14 cellular contexts compared by ENCODE assay signal in the genomic region with DNA sequence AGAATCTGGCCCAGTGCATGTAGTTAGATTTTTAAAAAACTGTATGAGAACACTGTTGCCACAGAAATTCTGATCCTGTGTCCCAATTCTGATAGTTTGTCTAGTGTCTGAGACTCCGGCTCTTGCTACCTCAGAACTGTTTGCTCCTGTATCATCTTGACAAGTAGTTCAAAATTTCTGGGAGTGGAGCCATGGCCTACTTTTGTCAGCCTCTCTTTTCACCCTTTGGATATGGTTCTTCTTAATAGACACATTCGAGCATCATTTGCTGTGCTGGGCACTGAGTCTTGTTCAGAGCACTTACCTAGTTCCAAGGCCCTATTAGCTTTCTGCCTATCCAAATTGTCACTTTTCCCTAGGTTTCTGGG. TPM values are rescaled to one million over a fixed set of nuclear protein-coding genes. Genes with fewer than 3 reads are reported as not detected.
DNase-seq lines count a peak whose midpoint lies in the region; ATAC-seq, FAIRE-seq and TF ChIP-seq lines count a peak whose summit lies in the region.
"Had no signal": no experiment of that assay in that cellular context is flagged by ENCODE, and none has a peak within 500 bp of the region (broad histone marks: within the 10 kb centered on the region; RNA-seq: fewer than 3 reads in every experiment).

No MANE protein-coding gene starts in this region.

- H3K9me2 ChIP-seq in SK-N-SH: no peaks in the 10 kb centered on the region

- 89% methylated on average over 2 of the region's 2 CpGs for WGBS in SK-N-SH (ENCODE audit: low lambda C conversion rate)

- no peak for TF ChIP-seq CTCF in SK-N-SH (IDR thresholded peaks at IDR 0.05)
- no peak for TF ChIP-seq CTCF in right atrium auricular region (IDR thresholded peaks at IDR 0.05)
- no peak for TF ChIP-seq CTCF in thoracic aorta (IDR thresholded peaks at IDR 0.05)

- H2AFZ ChIP-seq in SK-N-SH (ENCODE audit: low read depth): no peak overlapping the region

- H3K27ac ChIP-seq in SK-N-SH (ENCODE audit: low read depth in 2 of 2, low read length in 1 of 2): peak overlapping the region in 1 of 2 experiments; percentile 93; a peak in 3 of 4 replicates
- H3K27ac ChIP-seq in right atrium auricular region: peak overlapping the region; percentile 23 to 37
- peak overlapping the region; percentile 53 to 70 for H3K27ac ChIP-seq in thoracic aorta
- H3K27ac ChIP-seq: 22Rv1 had no signal

- H3K27me3 Mint-ChIP-seq in activated CD8-positive, alpha-beta T cell treated with anti-CD3 and anti-CD28 coated beads, Interleukin-2, amount 10 ng/mL, durations not matched to agents 7 days and 5 days (ENCODE audit: low read depth): no peaks in the 10 kb centered on the region

- H3K9ac ChIP-seq in SK-N-SH: peak overlapping the region; percentile 36

- H3F3A ChIP-seq in SK-N-SH (replicated peaks; ENCODE audit: insufficient read depth): peaks cover 22% of the 10 kb centered on the region

- H3K4me3 Mint-ChIP-seq in activated CD8-positive, alpha-beta T cell treated with anti-CD3 and anti-CD28 coated beads, Interleukin-2, amount 10 ng/mL, durations not matched to agents 7 days and 5 days: peak overlapping the region; percentile 63
- H3K4me3 Mint-ChIP-seq: WTC11 had no signal

- H3K36me3 ChIP-seq in SK-N-SH (replicated peaks in 1 of 2; ENCODE audit: control insufficient read depth in 1 of 2, insufficient read depth in 2 of 2, low read length in 1 of 2) (peaks cover 17 to 57% of the 10 kb centered on the region in 2 experiments), right atrium auricular region (peaks cover 10% of the 10 kb centered on the region), thoracic aorta (peaks cover 13% of the 10 kb centered on the region)

- peaks cover 70% of the 10 kb centered on the region for H3K36me3 Mint-ChIP-seq in activated CD8-positive, alpha-beta T cell treated with anti-CD3 and anti-CD28 coated beads, Interleukin-2, amount 10 ng/mL, durations not matched to agents 7 days and 5 days (ENCODE audit: low read depth)

- no peaks in the 10 kb centered on the region for H4K20me1 ChIP-seq in SK-N-SH (ENCODE audit: insufficient read depth)

- no peaks in the 10 kb centered on the region for H3K27me3 ChIP-seq in SK-N-SH (ENCODE audit: insufficient read depth)
- no peaks in the 10 kb centered on the region for H3K27me3 ChIP-seq in right atrium auricular region
- no peaks in the 10 kb centered on the region for H3K27me3 ChIP-seq in thoracic aorta (replicated peaks; ENCODE audit: insufficient read depth)
- H3K27me3 ChIP-seq: body of pancreas had no signal

- H3K4me2 ChIP-seq in SK-N-SH: no peak overlapping the region

- peaks cover 39% of the 10 kb centered on the region for H3K9me3 Mint-ChIP-seq in activated CD8-positive, alpha-beta T cell treated with anti-CD3 and anti-CD28 coated beads, Interleukin-2, amount 10 ng/mL, durations not matched to agents 7 days and 5 days (ENCODE audit: insufficient read depth)

- FAIRE-seq in RCC 7860 (lab: Jason Lieb, UNC): no peak

- CTCF ChIA-PET in SK-N-SH (lab: Yijun Ruan, JAX): interaction anchor here (1.0 kb wide), 1 partner anchor 14 kb away, joined by 4 read pairs; no protein-coding TSS in a partner anchor
- CTCF ChIA-PET in activated CD8-positive, alpha-beta T cell treated with anti-CD3 and anti-CD28 coated beads, Interleukin-2, amount 10 ng/mL, durations not matched to agents 7 days and 5 days (lab: Charles Lee): interaction anchor here (1.0 to 2.2 kb wide), 6 partner anchors 9 to 69 kb away, joined by 3 to 9 read pairs (median 7); a partner anchor contains a TSS

- peaks cover 8% of the 10 kb centered on the region; the same call in 1 of the 2 replicates for H3K79me2 ChIP-seq in SK-N-SH (ENCODE audit: insufficient read depth)

- H3K4me3 ChIP-seq in SK-N-SH (ENCODE audit: low read depth in 2 of 2, low read length in 1 of 2): no peak overlapping the region
- no peak overlapping the region for H3K4me3 ChIP-seq in right atrium auricular region
- H3K4me3 ChIP-seq in thoracic aorta: no peak overlapping the region
- H3K4me3 ChIP-seq: body of pancreas had no signal

- H3K9me3 ChIP-seq in SK-N-SH (no peaks in the 10 kb centered on the region; the same call in 1 of the 2 replicates), right atrium auricular region (peaks cover 0 to 8% of the 10 kb centered on the region in 2 donors), thoracic aorta (peaks cover 3% of the 10 kb centered on the region)
- H3K9me3 ChIP-seq: body of pancreas had no signal

- POLR2A ChIA-PET in SK-N-SH (lab: Yijun Ruan, JAX): no interaction called here
- POLR2A ChIA-PET in activated CD8-positive, alpha-beta T cell treated with anti-CD3 and anti-CD28 coated beads, Interleukin-2, amount 10 ng/mL, durations not matched to agents 7 days and 5 days (lab: Charles Lee): interaction anchor here (1.7 kb wide), 1 partner anchor 69 kb away, joined by 5 read pairs; a partner anchor contains a TSS

- DNase-seq in SK-N-SH (no peak), right atrium auricular region (ENCODE audit: low spot score) (no peak), thoracic aorta (ENCODE audit: low spot score) (no peak), kidney glomerular epithelial cell (lab: John Stamatoyannopoulos, UW) (no peak), RCC 7860 (ENCODE audit: low spot score) (no peak)
- no peak for DNase-seq in activated CD8-positive, alpha-beta T cell treated with anti-CD3 and anti-CD28 coated beads, Interleukin-2, amount 10 ng/mL, durations not matched to agents 7 days and 5 days
- DNase-seq: hippocampal formation, NCI-H774 had no signal

- H3K27ac Mint-ChIP-seq in activated CD8-positive, alpha-beta T cell treated with anti-CD3 and anti-CD28 coated beads, Interleukin-2, amount 10 ng/mL, durations not matched to agents 7 days and 5 days: peak overlapping the region; percentile 94

- TF ChIP-seq EP300 in SK-N-SH (IDR thresholded peaks at IDR 0.05; ENCODE audit: borderline replicate concordance in 1 of 2, low read depth in 1 of 2, low read length in 1 of 2): no peak

- TF ChIP-seq RAD21 in SK-N-SH (IDR thresholded peaks at IDR 0.05; ENCODE audit: low read length): no peak

- peaks cover 9 to 26% of the 10 kb centered on the region in 2 experiments; a peak in 3 of 4 replicates for H3K4me1 ChIP-seq in SK-N-SH (ENCODE audit: control insufficient read depth in 1 of 2, insufficient read depth in 2 of 2, low read depth in 1 of 2, low read length in 1 of 2)
- H3K4me1 ChIP-seq in right atrium auricular region: peaks cover 0 to 13% of the 10 kb centered on the region in 2 donors
- H3K4me1 ChIP-seq in thoracic aorta (ENCODE audit: control insufficient read depth in 1 of 2, low read depth in 2 of 2): peaks cover 22 to 30% of the 10 kb centered on the region in 2 donors

- ATAC-seq in SK-N-SH treated with all-trans-retinoic acid at 6 μM for 48 hours (no peak), thoracic aorta (ENCODE audit: insufficient number of reproducible peaks, low FRiP score, low read depth) (no peak), HG03139 (IDR thresholded peaks at IDR 0.05; ENCODE audit: unreplicated experiment) (no peak)
- no peak for ATAC-seq in activated CD8-positive, alpha-beta T cell treated with anti-CD3 and anti-CD28 coated beads, Interleukin-2, amount 10 ng/mL, durations not matched to agents 7 days and 5 days

- peaks cover 69% of the 10 kb centered on the region for H3K4me1 Mint-ChIP-seq in activated CD8-positive, alpha-beta T cell treated with anti-CD3 and anti-CD28 coated beads, Interleukin-2, amount 10 ng/mL, durations not matched to agents 7 days and 5 days (ENCODE audit: low read depth)

TF ChIP-seq in SK-N-SH, 30 proteins besides CTCF, POLR2A, EP300 and RAD21 (continues in another document):
- TF ChIP-seq MEF2A (IDR thresholded peaks at IDR 0.05; ENCODE audit: borderline replicate concordance, low read depth) (no peak), CHD2 (IDR thresholded peaks at IDR 0.05; ENCODE audit: low read length, partially characterized antibody) (no peak), JUND (IDR thresholded peaks at IDR 0.05) (no peak)

TF ChIP-seq in SK-N-SH treated with all-trans-retinoic acid at 6 μM for 48 hours, 23 proteins besides CTCF, POLR2A, EP300 and RAD21 (continues in another document):
- no peak for TF ChIP-seq ESRRG (CRISPR knock-in tag; IDR thresholded peaks at IDR 0.05)
- TF ChIP-seq ARNTL (CRISPR knock-in tag; IDR thresholded peaks at IDR 0.05; ENCODE audit: borderline replicate concordance, low read depth): no peak
- TF ChIP-seq, protein P1, sequence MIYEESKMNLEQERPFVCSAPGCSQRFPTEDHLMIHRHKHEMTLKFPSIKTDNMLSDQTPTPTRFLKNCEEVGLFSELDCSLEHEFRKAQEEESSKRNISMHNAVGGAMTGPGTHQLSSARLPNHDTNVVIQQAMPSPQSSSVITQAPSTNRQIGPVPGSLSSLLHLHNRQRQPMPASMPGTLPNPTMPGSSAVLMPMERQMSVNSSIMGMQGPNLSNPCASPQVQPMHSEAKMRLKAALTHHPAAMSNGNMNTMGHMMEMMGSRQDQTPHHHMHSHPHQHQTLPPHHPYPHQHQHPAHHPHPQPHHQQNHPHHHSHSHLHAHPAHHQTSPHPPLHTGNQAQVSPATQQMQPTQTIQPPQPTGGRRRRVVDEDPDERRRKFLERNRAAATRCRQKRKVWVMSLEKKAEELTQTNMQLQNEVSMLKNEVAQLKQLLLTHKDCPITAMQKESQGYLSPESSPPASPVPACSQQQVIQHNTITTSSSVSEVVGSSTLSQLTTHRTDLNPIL (CRISPR knock-in tag; IDR thresholded peaks at IDR 0.05; ENCODE audit: low read depth): no peak
- no peak for TF ChIP-seq GLIS3 (CRISPR knock-in tag; IDR thresholded peaks at IDR 0.05)
- TF ChIP-seq ZC3H10 (CRISPR knock-in tag; IDR thresholded peaks at IDR 0.05): no peak
- TF ChIP-seq, protein P2, sequence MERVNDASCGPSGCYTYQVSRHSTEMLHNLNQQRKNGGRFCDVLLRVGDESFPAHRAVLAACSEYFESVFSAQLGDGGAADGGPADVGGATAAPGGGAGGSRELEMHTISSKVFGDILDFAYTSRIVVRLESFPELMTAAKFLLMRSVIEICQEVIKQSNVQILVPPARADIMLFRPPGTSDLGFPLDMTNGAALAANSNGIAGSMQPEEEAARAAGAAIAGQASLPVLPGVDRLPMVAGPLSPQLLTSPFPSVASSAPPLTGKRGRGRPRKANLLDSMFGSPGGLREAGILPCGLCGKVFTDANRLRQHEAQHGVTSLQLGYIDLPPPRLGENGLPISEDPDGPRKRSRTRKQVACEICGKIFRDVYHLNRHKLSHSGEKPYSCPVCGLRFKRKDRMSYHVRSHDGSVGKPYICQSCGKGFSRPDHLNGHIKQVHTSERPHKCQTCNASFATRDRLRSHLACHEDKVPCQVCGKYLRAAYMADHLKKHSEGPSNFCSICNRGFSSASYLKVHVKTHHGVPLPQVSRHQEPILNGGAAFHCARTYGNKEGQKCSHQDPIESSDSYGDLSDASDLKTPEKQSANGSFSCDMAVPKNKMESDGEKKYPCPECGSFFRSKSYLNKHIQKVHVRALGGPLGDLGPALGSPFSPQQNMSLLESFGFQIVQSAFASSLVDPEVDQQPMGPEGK (CRISPR knock-in tag; IDR thresholded peaks at IDR 0.05; ENCODE audit: borderline replicate concordance): no peak
- TF ChIP-seq ZNF70 (CRISPR knock-in tag; IDR thresholded peaks at IDR 0.05): no peak

RNA-seq across cellular contexts. Expression of a gene that starts 46.9 kb away (rescaled TPM):
- 7.9 and 12.6 TPM in 2 replicates for polyA plus RNA-seq in SK-N-SH (2012; rRNA removed)
- polyA plus RNA-seq in SK-N-SH (2012; cell fraction: cytosol; rRNA removed): 8.7 and 9.8 TPM in 2 replicates
- 8.2 and 15.7 TPM in 2 replicates for polyA plus RNA-seq in SK-N-SH (2012; cell fraction: nucleus; rRNA removed)
- total RNA-seq in activated CD8-positive, alpha-beta T cell treated with anti-CD3 and anti-CD28 coated beads, Interleukin-2, amount 10 ng/mL, durations not matched to agents 7 days and 5 days: 10 to 100 TPM; 10.1 to 11.7 TPM
- 1 to 10 TPM; 6.9 to 8.9 TPM for total RNA-seq in right atrium auricular region
- 10 to 100 TPM; 54.2 to 96.1 TPM for total RNA-seq in thoracic aorta
- total RNA-seq: HT-29 had no signal

Comparison
In these comparisons a context has a peak if more than half of its experiments do, and no peak if none do; other contexts are left out.
1. RNA of a gene that starts 46.9 kb away (total RNA-seq): 54.2 to 96.1 TPM in thoracic aorta; 10.1 to 11.7 TPM in activated CD8-positive, alpha-beta T cell treated with anti-CD3 and anti-CD28 coated beads, Interleukin-2, amount 10 ng/mL, durations not matched to agents 7 days and 5 days and 6.9 to 8.9 TPM in right atrium auricular region; every median in the first group is over 4 times any median in the second.